1 cellular context compared by ENCODE assay signal in the genomic region with DNA sequence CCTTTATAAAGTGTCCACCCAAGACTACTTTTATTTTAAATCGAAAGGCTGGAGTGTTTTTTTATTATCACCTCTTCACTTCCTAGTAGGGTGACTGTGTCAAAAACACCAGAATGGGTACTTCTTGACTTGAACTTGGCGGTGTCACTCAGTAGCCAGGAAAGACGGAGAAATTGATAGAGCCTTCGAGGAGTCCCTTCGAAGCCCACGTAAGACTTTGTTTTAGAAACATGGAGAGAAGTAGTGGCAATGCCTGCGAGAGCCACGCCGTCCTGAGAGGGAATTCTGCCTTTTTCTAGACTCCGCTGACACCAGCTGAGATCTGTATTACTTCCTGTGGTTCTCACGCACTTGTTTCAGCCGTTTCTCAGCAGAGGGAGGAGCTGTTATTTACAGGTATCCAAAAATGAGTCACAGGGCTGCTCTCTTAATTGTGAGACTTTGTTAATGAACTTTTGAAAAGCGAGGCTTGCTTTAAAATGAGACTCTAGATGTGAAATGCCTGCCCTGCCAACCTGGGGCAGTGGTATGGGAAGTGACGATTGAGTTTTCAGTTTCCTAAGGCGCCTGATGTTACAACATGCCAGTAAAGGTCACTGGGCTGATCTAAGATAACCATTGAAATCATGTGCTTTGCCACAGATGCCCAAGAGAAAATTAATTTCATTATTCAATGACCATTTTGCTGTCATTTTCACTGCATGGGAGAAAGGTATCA.
A peak's percentile ranks its signal among the peaks of the same experiment; 100 is the strongest.
TF ChIP-seq lines count a peak whose summit lies in the region.

No MANE protein-coding gene starts in this region.

TF ChIP-seq in GM12878, 131 proteins besides CTCF, POLR2A, EP300 and RAD21 (continued from another document):
- TF ChIP-seq, protein P1, sequence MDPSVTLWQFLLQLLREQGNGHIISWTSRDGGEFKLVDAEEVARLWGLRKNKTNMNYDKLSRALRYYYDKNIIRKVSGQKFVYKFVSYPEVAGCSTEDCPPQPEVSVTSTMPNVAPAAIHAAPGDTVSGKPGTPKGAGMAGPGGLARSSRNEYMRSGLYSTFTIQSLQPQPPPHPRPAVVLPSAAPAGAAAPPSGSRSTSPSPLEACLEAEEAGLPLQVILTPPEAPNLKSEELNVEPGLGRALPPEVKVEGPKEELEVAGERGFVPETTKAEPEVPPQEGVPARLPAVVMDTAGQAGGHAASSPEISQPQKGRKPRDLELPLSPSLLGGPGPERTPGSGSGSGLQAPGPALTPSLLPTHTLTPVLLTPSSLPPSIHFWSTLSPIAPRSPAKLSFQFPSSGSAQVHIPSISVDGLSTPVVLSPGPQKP (IDR thresholded peaks at IDR 0.05; ENCODE audit: low read depth, low read length): 0 out of 2 replicates have a peak, but pooled peaks have one; percentile 9
- peak; percentile 88 for TF ChIP-seq JUND (IDR thresholded peaks at IDR 0.05; ENCODE audit: low read depth, low read length)
- TF ChIP-seq GATAD2B (conservative IDR thresholded peaks at IDR 0.05; ENCODE audit: low read depth): peak; percentile 64
- no peak for TF ChIP-seq SUZ12 (IDR thresholded peaks at IDR 0.05; ENCODE audit: unreplicated experiment)
- TF ChIP-seq YBX1 (IDR thresholded peaks at IDR 0.05): no peak
- TF ChIP-seq EGR1 (IDR thresholded peaks at IDR 0.05; ENCODE audit: borderline replicate concordance in 1 of 2, low read depth in 2 of 2, low read length in 2 of 2): no peak
- TF ChIP-seq, protein P2, sequence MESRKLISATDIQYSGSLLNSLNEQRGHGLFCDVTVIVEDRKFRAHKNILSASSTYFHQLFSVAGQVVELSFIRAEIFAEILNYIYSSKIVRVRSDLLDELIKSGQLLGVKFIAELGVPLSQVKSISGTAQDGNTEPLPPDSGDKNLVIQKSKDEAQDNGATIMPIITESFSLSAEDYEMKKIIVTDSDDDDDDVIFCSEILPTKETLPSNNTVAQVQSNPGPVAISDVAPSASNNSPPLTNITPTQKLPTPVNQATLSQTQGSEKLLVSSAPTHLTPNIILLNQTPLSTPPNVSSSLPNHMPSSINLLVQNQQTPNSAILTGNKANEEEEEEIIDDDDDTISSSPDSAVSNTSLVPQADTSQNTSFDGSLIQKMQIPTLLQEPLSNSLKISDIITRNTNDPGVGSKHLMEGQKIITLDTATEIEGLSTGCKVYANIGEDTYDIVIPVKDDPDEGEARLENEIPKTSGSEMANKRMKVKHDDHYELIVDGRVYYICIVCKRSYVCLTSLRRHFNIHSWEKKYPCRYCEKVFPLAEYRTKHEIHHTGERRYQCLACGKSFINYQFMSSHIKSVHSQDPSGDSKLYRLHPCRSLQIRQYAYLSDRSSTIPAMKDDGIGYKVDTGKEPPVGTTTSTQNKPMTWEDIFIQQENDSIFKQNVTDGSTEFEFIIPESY (IDR thresholded peaks at IDR 0.05): 0 out of 2 replicates have a peak, but pooled peaks have one; percentile 18
- TF ChIP-seq, protein P3, sequence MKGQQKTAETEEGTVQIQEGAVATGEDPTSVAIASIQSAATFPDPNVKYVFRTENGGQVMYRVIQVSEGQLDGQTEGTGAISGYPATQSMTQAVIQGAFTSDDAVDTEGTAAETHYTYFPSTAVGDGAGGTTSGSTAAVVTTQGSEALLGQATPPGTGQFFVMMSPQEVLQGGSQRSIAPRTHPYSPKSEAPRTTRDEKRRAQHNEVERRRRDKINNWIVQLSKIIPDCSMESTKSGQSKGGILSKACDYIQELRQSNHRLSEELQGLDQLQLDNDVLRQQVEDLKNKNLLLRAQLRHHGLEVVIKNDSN (IDR thresholded peaks at IDR 0.05; ENCODE audit: borderline replicate concordance, extremely low read length, insufficient read depth, low read depth, low read length): no peak
- TF ChIP-seq, protein P4, sequence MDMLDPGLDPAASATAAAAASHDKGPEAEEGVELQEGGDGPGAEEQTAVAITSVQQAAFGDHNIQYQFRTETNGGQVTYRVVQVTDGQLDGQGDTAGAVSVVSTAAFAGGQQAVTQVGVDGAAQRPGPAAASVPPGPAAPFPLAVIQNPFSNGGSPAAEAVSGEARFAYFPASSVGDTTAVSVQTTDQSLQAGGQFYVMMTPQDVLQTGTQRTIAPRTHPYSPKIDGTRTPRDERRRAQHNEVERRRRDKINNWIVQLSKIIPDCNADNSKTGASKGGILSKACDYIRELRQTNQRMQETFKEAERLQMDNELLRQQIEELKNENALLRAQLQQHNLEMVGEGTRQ (IDR thresholded peaks at IDR 0.05; ENCODE audit: borderline replicate concordance, low read depth, low read length): no peak
- TF ChIP-seq, protein P5, sequence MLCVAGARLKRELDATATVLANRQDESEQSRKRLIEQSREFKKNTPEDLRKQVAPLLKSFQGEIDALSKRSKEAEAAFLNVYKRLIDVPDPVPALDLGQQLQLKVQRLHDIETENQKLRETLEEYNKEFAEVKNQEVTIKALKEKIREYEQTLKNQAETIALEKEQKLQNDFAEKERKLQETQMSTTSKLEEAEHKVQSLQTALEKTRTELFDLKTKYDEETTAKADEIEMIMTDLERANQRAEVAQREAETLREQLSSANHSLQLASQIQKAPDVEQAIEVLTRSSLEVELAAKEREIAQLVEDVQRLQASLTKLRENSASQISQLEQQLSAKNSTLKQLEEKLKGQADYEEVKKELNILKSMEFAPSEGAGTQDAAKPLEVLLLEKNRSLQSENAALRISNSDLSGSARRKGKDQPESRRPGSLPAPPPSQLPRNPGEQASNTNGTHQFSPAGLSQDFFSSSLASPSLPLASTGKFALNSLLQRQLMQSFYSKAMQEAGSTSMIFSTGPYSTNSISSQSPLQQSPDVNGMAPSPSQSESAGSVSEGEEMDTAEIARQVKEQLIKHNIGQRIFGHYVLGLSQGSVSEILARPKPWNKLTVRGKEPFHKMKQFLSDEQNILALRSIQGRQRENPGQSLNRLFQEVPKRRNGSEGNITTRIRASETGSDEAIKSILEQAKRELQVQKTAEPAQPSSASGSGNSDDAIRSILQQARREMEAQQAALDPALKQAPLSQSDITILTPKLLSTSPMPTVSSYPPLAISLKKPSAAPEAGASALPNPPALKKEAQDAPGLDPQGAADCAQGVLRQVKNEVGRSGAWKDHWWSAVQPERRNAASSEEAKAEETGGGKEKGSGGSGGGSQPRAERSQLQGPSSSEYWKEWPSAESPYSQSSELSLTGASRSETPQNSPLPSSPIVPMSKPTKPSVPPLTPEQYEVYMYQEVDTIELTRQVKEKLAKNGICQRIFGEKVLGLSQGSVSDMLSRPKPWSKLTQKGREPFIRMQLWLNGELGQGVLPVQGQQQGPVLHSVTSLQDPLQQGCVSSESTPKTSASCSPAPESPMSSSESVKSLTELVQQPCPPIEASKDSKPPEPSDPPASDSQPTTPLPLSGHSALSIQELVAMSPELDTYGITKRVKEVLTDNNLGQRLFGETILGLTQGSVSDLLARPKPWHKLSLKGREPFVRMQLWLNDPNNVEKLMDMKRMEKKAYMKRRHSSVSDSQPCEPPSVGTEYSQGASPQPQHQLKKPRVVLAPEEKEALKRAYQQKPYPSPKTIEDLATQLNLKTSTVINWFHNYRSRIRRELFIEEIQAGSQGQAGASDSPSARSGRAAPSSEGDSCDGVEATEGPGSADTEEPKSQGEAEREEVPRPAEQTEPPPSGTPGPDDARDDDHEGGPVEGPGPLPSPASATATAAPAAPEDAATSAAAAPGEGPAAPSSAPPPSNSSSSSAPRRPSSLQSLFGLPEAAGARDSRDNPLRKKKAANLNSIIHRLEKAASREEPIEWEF (IDR thresholded peaks at IDR 0.05; ENCODE audit: insufficient replicate concordance, low read depth, low read length): peak; percentile 49
- peak; percentile 88; the same call in 1 of the 2 replicates for TF ChIP-seq BACH1 (IDR thresholded peaks at IDR 0.05; ENCODE audit: borderline replicate concordance)
- TF ChIP-seq BMI1 (IDR thresholded peaks at IDR 0.05; ENCODE audit: borderline replicate concordance): peak; percentile 27; the same call in 1 of the 2 replicates
- peak; percentile 83 for TF ChIP-seq NR2F1 (conservative IDR thresholded peaks at IDR 0.05)
- TF ChIP-seq NR2C2 (IDR thresholded peaks at IDR 0.05; ENCODE audit: borderline replicate concordance, control insufficient read depth, insufficient read length, low read depth): no peak
- no peak for TF ChIP-seq TCF7 (IDR thresholded peaks at IDR 0.05; ENCODE audit: borderline replicate concordance)
- 0 out of 4 replicates have a peak, but pooled peaks of 1 of the 2 experiments have one; percentile 67 for TF ChIP-seq ETV6 (conservative IDR thresholded peaks at IDR 0.05 in 1 of 2, IDR thresholded peaks at IDR 0.05 in 1 of 2; ENCODE audit: borderline replicate concordance in 1 of 2, low read depth in 1 of 2)
- TF ChIP-seq BHLHE40 (IDR thresholded peaks at IDR 0.05; ENCODE audit: borderline replicate concordance in 1 of 2, low read depth in 2 of 2, low read length in 1 of 2): peak; percentile 56 to 70; a peak in 3 of 4 replicates
- TF ChIP-seq MTA2 (IDR thresholded peaks at IDR 0.05; ENCODE audit: low read depth): peak; percentile 95
- peak; percentile 80 for TF ChIP-seq SIN3A (IDR thresholded peaks at IDR 0.05; ENCODE audit: low read depth, low read length)
- TF ChIP-seq, protein P6, sequence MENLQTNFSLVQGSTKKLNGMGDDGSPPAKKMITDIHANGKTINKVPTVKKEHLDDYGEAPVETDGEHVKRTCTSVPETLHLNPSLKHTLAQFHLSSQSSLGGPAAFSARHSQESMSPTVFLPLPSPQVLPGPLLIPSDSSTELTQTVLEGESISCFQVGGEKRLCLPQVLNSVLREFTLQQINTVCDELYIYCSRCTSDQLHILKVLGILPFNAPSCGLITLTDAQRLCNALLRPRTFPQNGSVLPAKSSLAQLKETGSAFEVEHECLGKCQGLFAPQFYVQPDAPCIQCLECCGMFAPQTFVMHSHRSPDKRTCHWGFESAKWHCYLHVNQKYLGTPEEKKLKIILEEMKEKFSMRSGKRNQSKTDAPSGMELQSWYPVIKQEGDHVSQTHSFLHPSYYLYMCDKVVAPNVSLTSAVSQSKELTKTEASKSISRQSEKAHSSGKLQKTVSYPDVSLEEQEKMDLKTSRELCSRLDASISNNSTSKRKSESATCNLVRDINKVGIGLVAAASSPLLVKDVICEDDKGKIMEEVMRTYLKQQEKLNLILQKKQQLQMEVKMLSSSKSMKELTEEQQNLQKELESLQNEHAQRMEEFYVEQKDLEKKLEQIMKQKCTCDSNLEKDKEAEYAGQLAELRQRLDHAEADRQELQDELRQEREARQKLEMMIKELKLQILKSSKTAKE (IDR thresholded peaks at IDR 0.05; ENCODE audit: low read depth, poor library complexity, severe bottlenecking): peak; percentile 88
- no peak for TF ChIP-seq SP1 (IDR thresholded peaks at IDR 0.05; ENCODE audit: low read depth, low read length)
- TF ChIP-seq RUNX3 (IDR thresholded peaks at IDR 0.05; ENCODE audit: low read length): peak; percentile 71
- TF ChIP-seq NR2C1 (IDR thresholded peaks at IDR 0.05): peak; percentile 55
- no peak for TF ChIP-seq KDM1A (IDR thresholded peaks at IDR 0.05; ENCODE audit: borderline replicate concordance)
